Comparison of ENCODE assay signal across 21 cellular contexts in the genomic region with DNA sequence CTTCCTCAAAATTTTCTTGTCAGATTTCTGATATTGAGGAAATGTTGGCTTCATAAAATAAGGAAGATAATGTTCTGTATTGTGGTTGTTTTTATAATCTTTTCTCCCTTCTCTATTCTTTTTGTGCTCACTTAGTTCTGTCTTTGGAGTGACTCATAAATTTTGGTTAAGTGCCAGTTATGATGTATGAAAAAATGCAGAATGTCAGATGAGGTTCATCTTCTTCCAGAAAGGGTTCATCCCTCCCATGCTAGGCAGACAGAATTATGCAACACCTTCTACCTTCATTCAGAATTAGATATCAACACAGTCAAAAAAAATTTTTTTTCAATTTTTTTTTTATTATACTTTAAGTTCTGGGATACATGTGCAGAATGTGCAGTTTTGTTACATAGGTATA. TPM values are rescaled to one million over a fixed set of nuclear protein-coding genes. Genes with fewer than 3 reads are reported as not detected.
A peak's percentile ranks its signal among the peaks of the same experiment; 100 is the strongest.
DNase-seq lines count a peak whose midpoint lies in the region; ATAC-seq and TF ChIP-seq lines count a peak whose summit lies in the region.
"Had no signal": no experiment of that assay in that cellular context is flagged by ENCODE, and none has a peak within 500 bp of the region (broad histone marks: within the 10 kb centered on the region; RNA-seq: fewer than 3 reads in every experiment).

No MANE protein-coding gene starts in this region.

- TF ChIP-seq CTCF in gastroesophageal sphincter (IDR thresholded peaks at IDR 0.05) = no peak

- no peak for TF ChIP-seq EP300 in gastroesophageal sphincter (IDR thresholded peaks at IDR 0.05)

- no peak for TF ChIP-seq POLR2A in gastroesophageal sphincter (IDR thresholded peaks at IDR 0.05)

- no peak overlapping the region for H3K4me3 ChIP-seq in gastroesophageal sphincter

- H3K9me3 ChIP-seq in gastroesophageal sphincter = no peaks in the 10 kb centered on the region

- DNase-seq in HS-5 (ENCODE audit: low read depth) = peak; percentile 5
- peak; percentile 41 for DNase-seq in NCI-H226
- peak; percentile 1 for DNase-seq in amniotic epithelial cell (ENCODE audit: low read depth)
- peak; percentile 2 for DNase-seq in myocyte (ENCODE audit: low read depth)
- DNase-seq in SHP77 treated with DMSO at 0.1 percent for 48 hours (lab: John Stamatoyannopoulos, UW) = no peak
- no peak for DNase-seq in amygdala (lab: John Stamatoyannopoulos, UW)
- DNase-seq: CD8-positive, alpha-beta T cell; DMS79 treated with DMSO at 0.1 percent for 48 hours; IMR-90; NCI-H1105; NCI-H1694 treated with DMSO at 0.1 percent for 48 hours; NCI-H2171; NCI-H774; SIG-M5 had no signal

- H3K27ac ChIP-seq in gastroesophageal sphincter = no peak overlapping the region

- H3K4me1 ChIP-seq in gastroesophageal sphincter = no peaks in the 10 kb centered on the region

- no peaks in the 10 kb centered on the region for H3K27me3 ChIP-seq in gastroesophageal sphincter

- ATAC-seq in gastroesophageal sphincter (no peak), GM21786 (IDR thresholded peaks at IDR 0.05; ENCODE audit: unreplicated experiment) (no peak)
- ATAC-seq: CD8-positive, alpha-beta T cell; Panc1 had no signal

- no peaks in the 10 kb centered on the region for H3K36me3 ChIP-seq in gastroesophageal sphincter

RNA-seq across cellular contexts. Expression of a gene that starts 36.6 kb away (rescaled TPM):
- total RNA-seq in myocyte (0.08 TPM in 1 of 2 replicates, not detected in the other), gastroesophageal sphincter (under 1 TPM in 2 of 4 donors, not detected in 2; 0.54 to 0.89 TPM)
- polyA plus RNA-seq in myocyte (2012) = not detected
- total RNA-seq: CD8-positive, alpha-beta T cell; H4; IMR-90; NCI-H460 had no signal
- polyA plus RNA-seq: AG04450, BJ, IMR-90 had no signal

RNA-seq across cellular contexts. Expression of a gene that starts 42.3 kb away (rescaled TPM):
- total RNA-seq in myocyte (0.16 TPM in 1 of 2 replicates, not detected in the other), gastroesophageal sphincter (1 to 10 TPM in 1 of 4 donors, not detected in 3; 2.6 TPM)
- polyA plus RNA-seq in myocyte (2012) = not detected
- total RNA-seq: CD8-positive, alpha-beta T cell; IMR-90; NCI-H460 had no signal
- polyA plus RNA-seq: AG04450, BJ, IMR-90 had no signal

Comparison
In these comparisons a context has a peak if more than half of its experiments do, and no peak if none do; other contexts are left out.
1. DNase-seq: peak in HS-5 (single experiment), NCI-H226 (single experiment), amniotic epithelial cell (single experiment) and myocyte (single experiment); none in SHP77 treated with DMSO at 0.1 percent for 48 hours (single experiment) and amygdala (0 of 56).